ENCODE assay signal across 9 cellular contexts in the genomic region with DNA sequence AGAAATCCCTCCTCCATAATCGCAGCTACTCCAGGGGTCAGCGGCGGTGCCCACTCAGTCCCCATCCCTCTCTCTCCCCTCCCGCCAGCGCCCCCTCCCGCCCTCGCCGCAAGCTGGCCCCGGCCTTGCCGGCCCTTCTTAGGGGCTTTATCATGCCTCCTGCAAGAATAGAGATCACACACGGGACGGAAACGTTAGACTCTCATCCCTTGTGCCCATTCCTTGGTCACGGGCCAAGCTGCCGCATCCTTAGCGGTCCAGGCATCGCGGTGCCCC. TPM values are rescaled to one million over a fixed set of nuclear protein-coding genes. Genes with fewer than 3 reads are reported as not detected.
A peak's percentile ranks its signal among the peaks of the same experiment; 100 is the strongest.
DNase-seq lines count a peak whose midpoint lies in the region; ATAC-seq and TF ChIP-seq lines count a peak whose summit lies in the region.
"Had no signal": no experiment of that assay in that cellular context is flagged by ENCODE, and none has a peak within 500 bp of the region (broad histone marks: within the 10 kb centered on the region; RNA-seq: fewer than 3 reads in every experiment).

No MANE protein-coding gene starts in this region.

- peak; percentile 2 to 3 for ATAC-seq in right cardiac atrium
- ATAC-seq in stimulated activated naive CD8-positive, alpha-beta T cell treated with anti-CD3 and anti-CD28 coated beads, Interleukin-15, amount 100 ng/mL, for 72 hours: no peak

- no peaks in the 10 kb centered on the region for H3K27me3 ChIP-seq in right cardiac atrium (ENCODE audit: control insufficient read depth, insufficient read depth)

- H3K4me1 ChIP-seq in right cardiac atrium (ENCODE audit: control insufficient read depth, insufficient read depth, low read length): peaks cover 2% of the 10 kb centered on the region

- TF ChIP-seq CTCF in WI38 (IDR thresholded peaks at IDR 0.05; ENCODE audit: low read depth, low read length): no peak

- no peaks in the 10 kb centered on the region for H3K9me3 Mint-ChIP-seq in activated T-cell treated with anti-CD3 and anti-CD28 coated beads, Interleukin-2, amount 50 U/mL, for 24 hours
- H3K9me3 Mint-ChIP-seq in stimulated activated naive CD8-positive, alpha-beta T cell treated with anti-CD3 and anti-CD28 coated beads, Interleukin-15, amount 100 ng/mL, for 72 hours: no peaks in the 10 kb centered on the region

- 6% methylated on average over 18 of the region's 18 CpGs for WGBS in right cardiac atrium

- H3K4me3 ChIP-seq in WI38 (ENCODE audit: low read depth, low read length): peak overlapping the region; percentile 29; the same call in 1 of the 2 replicates
- H3K4me3 ChIP-seq in right cardiac atrium (ENCODE audit: low read length): peak overlapping the region; percentile 9

- intact Hi-C loops in right cardiac atrium (cut with DNase I): loop anchor here in 1 of 4 donors (10.0 kb wide), 1 partner anchor 53 kb away; a partner anchor contains a TSS

- H3K27me3 Mint-ChIP-seq in activated T-cell treated with anti-CD3 and anti-CD28 coated beads, Interleukin-2, amount 50 U/mL, for 24 hours: no peaks in the 10 kb centered on the region
- no peaks in the 10 kb centered on the region for H3K27me3 Mint-ChIP-seq in stimulated activated naive CD8-positive, alpha-beta T cell treated with anti-CD3 and anti-CD28 coated beads, Interleukin-15, amount 100 ng/mL, for 72 hours

- peak overlapping the region; percentile 99 for H3K4me3 Mint-ChIP-seq in activated T-cell treated with anti-CD3 and anti-CD28 coated beads, Interleukin-2, amount 50 U/mL, for 24 hours
- peak overlapping the region; percentile 98 to 99 for H3K4me3 Mint-ChIP-seq in stimulated activated naive CD8-positive, alpha-beta T cell treated with anti-CD3 and anti-CD28 coated beads, Interleukin-15, amount 100 ng/mL, for 72 hours

- H3K4me1 Mint-ChIP-seq in activated T-cell treated with anti-CD3 and anti-CD28 coated beads, Interleukin-2, amount 50 U/mL, for 24 hours (ENCODE audit: low read depth): peaks cover 35% of the 10 kb centered on the region
- peaks cover 56% of the 10 kb centered on the region for H3K4me1 Mint-ChIP-seq in stimulated activated naive CD8-positive, alpha-beta T cell treated with anti-CD3 and anti-CD28 coated beads, Interleukin-15, amount 100 ng/mL, for 72 hours

- peak overlapping the region; percentile 99 for H3K27ac Mint-ChIP-seq in activated T-cell treated with anti-CD3 and anti-CD28 coated beads, Interleukin-2, amount 50 U/mL, for 24 hours
- H3K27ac Mint-ChIP-seq in stimulated activated naive CD8-positive, alpha-beta T cell treated with anti-CD3 and anti-CD28 coated beads, Interleukin-15, amount 100 ng/mL, for 72 hours: peak overlapping the region; percentile 91 to 96

- H3K9me3 ChIP-seq in right cardiac atrium (ENCODE audit: control insufficient read depth, low read length): no peaks in the 10 kb centered on the region

- H3K27ac ChIP-seq in right cardiac atrium (ENCODE audit: low read length): peak overlapping the region; percentile 94

- DNase-seq in activated T-cell treated with anti-CD3 and anti-CD28 coated beads, Interleukin-2, amount 50 U/mL, for 24 hours: no peak
- DNase-seq in activated T-cell treated with anti-CD3 and anti-CD28 coated beads for 4 hours (no peak), right cardiac atrium (no peak), ureter (ENCODE audit: low spot score) (no peak), NCI-H1105 (lab: John Stamatoyannopoulos, UW) (no peak), Kasumi-1 (lab: John Stamatoyannopoulos, UW) (no peak)
- no peak for DNase-seq in stimulated activated naive CD8-positive, alpha-beta T cell treated with anti-CD3 and anti-CD28 coated beads, Interleukin-15, amount 100 ng/mL, for 72 hours

- H3K36me3 Mint-ChIP-seq in activated T-cell treated with anti-CD3 and anti-CD28 coated beads, Interleukin-2, amount 50 U/mL, for 24 hours (ENCODE audit: low read depth): peaks cover 27% of the 10 kb centered on the region

RNA-seq across cellular contexts. Expression of a gene that starts 0.7 kb away (rescaled TPM):
- total RNA-seq in right cardiac atrium (100 to 1,000 TPM; 141 to 203 (median 167) TPM), ureter (58.9 TPM)
- polyA plus RNA-seq in right cardiac atrium: 258 TPM

RNA-seq across cellular contexts. Expression of a gene that starts 7.5 kb away (rescaled TPM):
- total RNA-seq in right cardiac atrium (10 to 100 TPM in 2 of 4 donors, 1 to 10 TPM in 2; 4.1 to 18.4 (median 9.6) TPM), ureter (1.7 TPM)
- 24.6 TPM for polyA plus RNA-seq in right cardiac atrium

RNA-seq across cellular contexts. Expression of a gene that starts 26.2 kb away (rescaled TPM):
- 10 to 100 TPM; 15.8 to 24.5 (median 19.7) TPM for total RNA-seq in right cardiac atrium
- polyA plus RNA-seq in right cardiac atrium: 11.6 TPM
- total RNA-seq in ureter: 64.5 TPM

RNA-seq across cellular contexts. Expression of a gene that starts 54.0 kb away (rescaled TPM):
- 1 to 10 TPM; 1.3 to 4.5 (median 3.2) TPM for total RNA-seq in right cardiac atrium
- 2.0 TPM for polyA plus RNA-seq in right cardiac atrium
- 1.6 TPM for total RNA-seq in ureter
- total RNA-seq: Daoy had no signal

RNA-seq across cellular contexts. Expression of a gene that starts 55.8 kb away (rescaled TPM):
- total RNA-seq in right cardiac atrium (10 to 100 TPM; 14.0 to 18.8 (median 17.7) TPM), ureter (55.6 TPM)
- 15.6 TPM for polyA plus RNA-seq in right cardiac atrium
